10 cellular contexts compared by ENCODE assay signal in genomic region chr2:46067501-46068292, GRCh38.
DNase-seq lines count a peak whose midpoint lies in the region; ATAC-seq and FAIRE-seq lines count a peak whose summit lies in the region.
"Had no signal": no experiment of that assay in that cellular context is flagged by ENCODE, and none has a peak within 500 bp of the region (broad histone marks: within the 10 kb centered on the region; RNA-seq: fewer than 3 reads in every experiment).

No MANE protein-coding gene starts in this region.

- H3K36me3 Mint-ChIP-seq in activated CD4-positive, alpha-beta memory T cell treated with anti-CD3 and anti-CD28 coated beads, Interleukin-2, amount 10 ng/mL, durations not matched to agents 7 days and 5 days (ENCODE audit: low read depth): no peaks in the 10 kb centered on the region

- H3K9me3 Mint-ChIP-seq in stimulated activated naive CD8-positive, alpha-beta T cell treated with anti-CD3 and anti-CD28 coated beads, Interleukin-15, amount 100 ng/mL, for 72 hours: no peaks in the 10 kb centered on the region
- H3K9me3 Mint-ChIP-seq in activated CD4-positive, alpha-beta memory T cell treated with anti-CD3 and anti-CD28 coated beads, Interleukin-2, amount 10 ng/mL, durations not matched to agents 7 days and 5 days: no peaks in the 10 kb centered on the region

- peaks cover 5% of the 10 kb centered on the region for H3K4me1 Mint-ChIP-seq in stimulated activated naive CD8-positive, alpha-beta T cell treated with anti-CD3 and anti-CD28 coated beads, Interleukin-15, amount 100 ng/mL, for 72 hours
- peaks cover 31% of the 10 kb centered on the region for H3K4me1 Mint-ChIP-seq in activated CD4-positive, alpha-beta memory T cell treated with anti-CD3 and anti-CD28 coated beads, Interleukin-2, amount 10 ng/mL, durations not matched to agents 7 days and 5 days

- CTCF ChIA-PET in activated CD4-positive, alpha-beta memory T cell treated with anti-CD3 and anti-CD28 coated beads, Interleukin-2, amount 10 ng/mL, durations not matched to agents 7 days and 5 days (lab: Charles Lee): interaction anchor here (0.7 kb wide), 1 partner anchor 162 kb away, joined by 3 read pairs; no protein-coding TSS in a partner anchor

- intact Hi-C loops in left ventricle myocardium superior (cut with micrococcal nuclease): no loop called here

- H3K4me3 Mint-ChIP-seq in stimulated activated naive CD8-positive, alpha-beta T cell treated with anti-CD3 and anti-CD28 coated beads, Interleukin-15, amount 100 ng/mL, for 72 hours: no peak overlapping the region
- H3K4me3 Mint-ChIP-seq in activated CD4-positive, alpha-beta memory T cell treated with anti-CD3 and anti-CD28 coated beads, Interleukin-2, amount 10 ng/mL, durations not matched to agents 7 days and 5 days: peak overlapping the region; percentile 7

- POLR2A ChIA-PET in activated CD4-positive, alpha-beta memory T cell treated with anti-CD3 and anti-CD28 coated beads, Interleukin-2, amount 10 ng/mL, durations not matched to agents 7 days and 5 days (lab: Charles Lee): interaction anchor here (1.0 kb wide), 1 partner anchor 19 kb away, joined by 3 read pairs; no protein-coding TSS in a partner anchor

- peak; percentile 62 for FAIRE-seq in urothelium cell line (lab: Jason Lieb, UNC)
- FAIRE-seq: D721Med had no signal

- no peaks in the 10 kb centered on the region for H3K27me3 Mint-ChIP-seq in stimulated activated naive CD8-positive, alpha-beta T cell treated with anti-CD3 and anti-CD28 coated beads, Interleukin-15, amount 100 ng/mL, for 72 hours
- H3K27me3 Mint-ChIP-seq in activated CD4-positive, alpha-beta memory T cell treated with anti-CD3 and anti-CD28 coated beads, Interleukin-2, amount 10 ng/mL, durations not matched to agents 7 days and 5 days: no peaks in the 10 kb centered on the region

- ATAC-seq in stimulated activated naive CD8-positive, alpha-beta T cell treated with anti-CD3 and anti-CD28 coated beads, Interleukin-15, Interleukin-2, amounts not matched to agents 100 U/mL and 50 U/mL, for 24 hours: peak; percentile 79
- ATAC-seq in stimulated activated naive CD8-positive, alpha-beta T cell treated with anti-CD3 and anti-CD28 coated beads, Interleukin-15, amount 100 ng/mL, for 72 hours: no peak
- ATAC-seq in left ventricle myocardium superior (peak; percentile 34), HG03354 (IDR thresholded peaks at IDR 0.05; ENCODE audit: poor library complexity, severe bottlenecking, unreplicated experiment) (no peak)

- DNase-seq in stimulated activated naive CD8-positive, alpha-beta T cell treated with anti-CD3 and anti-CD28 coated beads, Interleukin-15, Interleukin-2, amounts not matched to agents 100 U/mL and 50 U/mL, for 24 hours: no peak
- no peak for DNase-seq in stimulated activated naive CD8-positive, alpha-beta T cell treated with anti-CD3 and anti-CD28 coated beads, Interleukin-15, amount 100 ng/mL, for 72 hours
- DNase-seq in activated CD4-positive, alpha-beta memory T cell treated with anti-CD3 and anti-CD28 coated beads, Interleukin-2, amount 10 ng/mL, durations not matched to agents 7 days and 5 days: no peak
- DNase-seq in left ventricle myocardium superior (no peak), urothelium cell line (ENCODE audit: low spot score) (peak; percentile 78), germinal center (ENCODE audit: low spot score) (no peak), superior temporal gyrus (ENCODE audit: extremely low spot score) (no peak)
- DNase-seq: NCI-H1105 had no signal

- H3K27ac Mint-ChIP-seq in stimulated activated naive CD8-positive, alpha-beta T cell treated with anti-CD3 and anti-CD28 coated beads, Interleukin-15, amount 100 ng/mL, for 72 hours: peak overlapping the region in 1 of 2 donors; percentile 40
- peak overlapping the region; percentile 45 for H3K27ac Mint-ChIP-seq in activated CD4-positive, alpha-beta memory T cell treated with anti-CD3 and anti-CD28 coated beads, Interleukin-2, amount 10 ng/mL, durations not matched to agents 7 days and 5 days

Comparison
In these comparisons a context has a peak if more than half of its experiments do, and no peak if none do; other contexts are left out.
1. ATAC-seq: peak in stimulated activated naive CD8-positive, alpha-beta T cell treated with anti-CD3 and anti-CD28 coated beads, Interleukin-15, Interleukin-2, amounts not matched to agents 100 U/mL and 50 U/mL, for 24 hours (single experiment) and left ventricle myocardium superior (single experiment); none in stimulated activated naive CD8-positive, alpha-beta T cell treated with anti-CD3 and anti-CD28 coated beads, Interleukin-15, amount 100 ng/mL, for 72 hours (single experiment) and HG03354 (single experiment).